ENCODE assay signal across 22 cellular contexts in the genomic region with DNA sequence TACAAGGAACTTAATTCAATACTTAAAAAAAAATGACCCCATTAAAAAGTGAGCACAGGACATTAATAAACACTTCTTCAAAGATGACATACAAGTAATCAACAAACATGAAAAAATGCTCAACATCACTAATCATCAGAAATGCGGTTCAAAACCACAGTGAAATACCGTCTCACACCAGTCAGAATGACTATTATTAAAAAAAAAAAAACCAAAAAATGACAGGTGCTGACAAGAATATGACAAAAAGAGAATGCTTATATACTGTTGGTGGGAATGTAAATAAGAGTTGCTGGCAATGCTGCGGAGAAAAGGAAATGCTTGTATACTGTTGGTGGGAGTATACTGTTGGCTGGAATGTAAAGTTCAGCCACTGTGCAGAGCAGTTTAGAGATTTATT.
"Had no signal": no experiment of that assay in that cellular context is flagged by ENCODE, and none has a peak within 500 bp of the region (broad histone marks: within the 10 kb centered on the region; RNA-seq: fewer than 3 reads in every experiment).

No MANE protein-coding gene starts in this region.

- H3K27me3 Mint-ChIP-seq: progenitor cell of endocrine pancreas; stimulated activated memory B cell treated with anti-CD40 and anti-IgM and Interleukin-4, amounts not matched to agents 10 μg/mL and 1 μg/mL and 100 μg/mL, for 72 hours had no signal

- H2AFZ ChIP-seq: hepatocyte had no signal

- H3K27me3 ChIP-seq: hepatocyte, pancreas, stomach, transverse colon had no signal

- H3K4me3 ChIP-seq: hepatocyte, pancreas, smooth muscle cell, stomach, thoracic aorta, transverse colon had no signal

- ATAC-seq: pancreas; right cardiac atrium; stimulated activated memory B cell treated with anti-CD40 and anti-IgM and Interleukin-4, amounts not matched to agents 10 μg/mL and 1 μg/mL and 100 μg/mL, for 72 hours had no signal

- H3K9me3 ChIP-seq: pancreas, stomach had no signal

- DNase-seq: cerebellar nuclear complex; dermis blood vessel endothelial cell; endodermal cell; erythroblast; foreskin melanocyte; head of caudate nucleus; kidney glomerular epithelial cell; mammary epithelial cell; occipital lobe; pancreas; right cardiac atrium; stimulated activated CD4-positive, alpha-beta T cell treated with anti-CD3 and anti-CD28 coated beads, Interleukin-2, amount 100 ng/mL, for 48 hours; stimulated activated CD8-positive, alpha-beta memory T cell treated with anti-CD3 and anti-CD28 coated beads, Interleukin-4, amount 100 ng/mL, for 48 hours; stomach; substantia nigra; transverse colon had no signal

- H3K27ac Mint-ChIP-seq: endodermal cell; nephron; progenitor cell of endocrine pancreas; stimulated activated memory B cell treated with anti-CD40 and anti-IgM and Interleukin-4, amounts not matched to agents 10 μg/mL and 1 μg/mL and 100 μg/mL, for 72 hours had no signal

- H3K36me3 ChIP-seq: pancreas, stomach, thoracic aorta, transverse colon had no signal

- H3K4me1 Mint-ChIP-seq: endodermal cell, nephron had no signal

- H3K27ac ChIP-seq: hepatocyte, pancreas, stomach, thoracic aorta, transverse colon had no signal

- H3K4me1 ChIP-seq: pancreas, stomach, transverse colon had no signal

- H3K4me3 Mint-ChIP-seq: endodermal cell; nephron; stimulated activated memory B cell treated with anti-CD40 and anti-IgM and Interleukin-4, amounts not matched to agents 10 μg/mL and 1 μg/mL and 100 μg/mL, for 72 hours had no signal

- H3K4me2 ChIP-seq: hepatocyte, smooth muscle cell had no signal

- H3K79me2 ChIP-seq: hepatocyte had no signal
